Comparison of ENCODE assay signal across 8 cellular contexts in the genomic region with DNA sequence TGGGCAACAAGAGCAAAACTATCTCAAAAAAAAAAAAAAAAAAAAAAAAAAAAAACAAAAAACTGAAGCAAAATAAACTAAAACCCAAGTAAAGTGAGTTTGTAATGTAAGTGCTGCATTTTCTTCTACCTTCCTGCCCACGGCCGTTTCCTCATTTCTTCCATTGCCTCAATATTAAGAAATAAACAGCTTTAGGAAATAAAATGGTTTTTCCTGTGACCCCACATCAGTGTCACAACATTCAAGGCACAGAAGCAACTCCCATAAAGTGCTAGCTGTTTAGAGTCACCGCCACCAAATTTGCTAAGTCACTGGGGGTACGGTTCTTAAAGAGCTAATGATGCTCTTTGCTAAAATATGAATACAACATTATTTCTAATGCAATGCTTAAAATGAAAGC. TPM values are rescaled to one million over a fixed set of nuclear protein-coding genes. Genes with fewer than 3 reads are reported as not detected.
A peak's percentile ranks its signal among the peaks of the same experiment; 100 is the strongest.
DNase-seq lines count a peak whose midpoint lies in the region; ATAC-seq and TF ChIP-seq lines count a peak whose summit lies in the region.

No MANE protein-coding gene starts in this region.

- H3K4me1 ChIP-seq in Peyer's patch: peaks cover 4 to 53% (median 13%) of the 10 kb centered on the region in 4 donors
- H3K4me1 ChIP-seq in psoas muscle: peaks cover 69% of the 10 kb centered on the region

- peak overlapping the region; percentile 98 for H3K27ac Mint-ChIP-seq in dendritic cell treated with granulocyte-macrophage colony-stimulating factor and Interleukin-4, amounts not matched to agents 40 ng/mL and 50 ng/mL, for 4 days

- peaks cover 69% of the 10 kb centered on the region for H3K4me1 Mint-ChIP-seq in dendritic cell treated with granulocyte-macrophage colony-stimulating factor and Interleukin-4, amounts not matched to agents 40 ng/mL and 50 ng/mL, for 4 days (ENCODE audit: low read depth)

- no peak for TF ChIP-seq POLR2A in Peyer's patch (IDR thresholded peaks at IDR 0.05)

- no peak for TF ChIP-seq CTCF in GM12875 (IDR thresholded peaks at IDR 0.05; ENCODE audit: borderline replicate concordance, insufficient read depth, low read depth, low read length)
- no peak for TF ChIP-seq CTCF in Peyer's patch (IDR thresholded peaks at IDR 0.05)
- TF ChIP-seq CTCF in psoas muscle (IDR thresholded peaks at IDR 0.05): no peak

- H3K27me3 ChIP-seq in Peyer's patch (no peaks in the 10 kb centered on the region), psoas muscle (ENCODE audit: insufficient read depth in 3 of 3, low read length in 2 of 3) (no peaks in the 10 kb centered on the region)

- H3K9me3 ChIP-seq in Peyer's patch (no peaks in the 10 kb centered on the region), psoas muscle (no peaks in the 10 kb centered on the region)

- H3K27ac ChIP-seq in Peyer's patch: peak overlapping the region in 3 of 4 donors; percentile 86 to 98 (median 97)
- H3K27ac ChIP-seq in psoas muscle: peak overlapping the region; percentile 99

- WGBS in psoas muscle, 3 donors: 33 to 71% (median 38%) methylated on average over 4 of the region's 4 CpGs

- H3K36me3 ChIP-seq in Peyer's patch (no peaks in the 10 kb centered on the region), psoas muscle (ENCODE audit: insufficient read depth in 1 of 2, low read depth in 1 of 2) (peaks cover 0 to 6% of the 10 kb centered on the region in 2 donors)

- no peak for DNase-seq in Peyer's patch
- no peak for DNase-seq in psoas muscle
- DNase-seq in NCI-H2196 (lab: John Stamatoyannopoulos, UW; ENCODE audit: unreplicated experiment): no peak
- DNase-seq in putamen (ENCODE audit: low spot score): no peak
- DNase-seq in amniotic stem cell (lab: John Stamatoyannopoulos, UW): no peak
- DNase-seq in H4 (ENCODE audit: low spot score): no peak

- H3K9me3 Mint-ChIP-seq in dendritic cell treated with granulocyte-macrophage colony-stimulating factor and Interleukin-4, amounts not matched to agents 40 ng/mL and 50 ng/mL, for 4 days: no peaks in the 10 kb centered on the region

- no peaks in the 10 kb centered on the region for H3K27me3 Mint-ChIP-seq in dendritic cell treated with granulocyte-macrophage colony-stimulating factor and Interleukin-4, amounts not matched to agents 40 ng/mL and 50 ng/mL, for 4 days

- intact Hi-C loops in dendritic cell treated with granulocyte-macrophage colony-stimulating factor and Interleukin-4, amounts not matched to agents 40 ng/mL and 50 ng/mL, for 4 days (cut with micrococcal nuclease): no loop called here
- intact Hi-C loops in psoas muscle (cut with DNase I): no loop called here

- no peak for ATAC-seq in psoas muscle

- peaks cover 83% of the 10 kb centered on the region for H3K36me3 Mint-ChIP-seq in dendritic cell treated with granulocyte-macrophage colony-stimulating factor and Interleukin-4, amounts not matched to agents 40 ng/mL and 50 ng/mL, for 4 days (ENCODE audit: low read depth)

- H3K4me3 Mint-ChIP-seq in dendritic cell treated with granulocyte-macrophage colony-stimulating factor and Interleukin-4, amounts not matched to agents 40 ng/mL and 50 ng/mL, for 4 days: peak overlapping the region; percentile 93

- H3K4me3 ChIP-seq in GM12875 (ENCODE audit: low read depth, low read length) (peak overlapping the region; percentile 99), Peyer's patch (peak overlapping the region in 2 of 4 donors; percentile 22 to 89), psoas muscle (peak overlapping the region; percentile 99)

RNA-seq across cellular contexts. Expression of gene PKM, which starts 3.3 kb away (rescaled TPM):
- total RNA-seq in Peyer's patch: 100 to 1,000 TPM; 307 to 392 (median 318) TPM
- total RNA-seq in psoas muscle: 1,000 to 10,000 TPM in 1 of 4 donors, 100 to 1,000 TPM in 3; 513 to 1,170 (median 767) TPM
- 1,000 to 10,000 TPM in 2 of 3 donors, 100 to 1,000 TPM in 1; 909 to 1,135 (median 1,127) TPM for polyA plus RNA-seq in psoas muscle
- 2,397 and 2,595 TPM in 2 replicates for total RNA-seq in H4 (2014; rRNA removed; shearing (Covaris generic))

RNA-seq across cellular contexts. Expression of gene GRAMD2A, which starts 30.1 kb away (rescaled TPM):
- 10 to 100 TPM in 3 of 4 donors, 1 to 10 TPM in 1; 3.3 to 27.8 (median 20.4) TPM for total RNA-seq in Peyer's patch
- total RNA-seq in psoas muscle: not detected
- under 1 TPM in 1 of 3 donors, not detected in 2; 0.01 TPM for polyA plus RNA-seq in psoas muscle
- 0.18 and 0.33 TPM in 2 replicates for total RNA-seq in H4 (2014; rRNA removed; shearing (Covaris generic))

RNA-seq across cellular contexts. Expression of gene PARP6, which starts 44.6 kb away (rescaled TPM):
- total RNA-seq in Peyer's patch (10 to 100 TPM; 43.8 to 81.8 (median 71.4) TPM), psoas muscle (10 to 100 TPM; 46.1 to 83.2 (median 65.5) TPM)
- polyA plus RNA-seq in psoas muscle: 10 to 100 TPM; 48.5 to 81.1 (median 58.6) TPM
- 19.0 and 22.2 TPM in 2 replicates for total RNA-seq in H4 (2014; rRNA removed; shearing (Covaris generic))
